8 cellular contexts compared by ENCODE assay signal in the genomic region with DNA sequence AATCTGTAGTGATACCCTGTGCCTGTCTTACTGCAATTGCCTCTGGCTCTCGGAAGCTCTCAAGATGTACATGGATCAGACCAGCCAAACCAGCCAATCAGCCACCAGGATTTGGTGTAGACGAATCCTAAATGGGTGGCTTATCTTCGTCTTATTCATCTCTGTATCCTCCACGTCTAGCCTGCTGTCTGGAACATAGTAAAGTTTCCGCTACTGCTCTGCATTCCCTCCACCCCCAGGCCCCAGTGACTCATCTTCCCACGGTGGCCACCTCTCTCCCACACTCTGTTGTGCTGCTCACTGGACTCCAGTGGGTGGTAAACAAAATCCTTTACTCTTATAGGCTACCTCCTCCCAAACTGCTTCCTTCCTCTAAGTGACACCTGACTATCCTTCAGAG. TPM values are rescaled to one million over a fixed set of nuclear protein-coding genes. Genes with fewer than 3 reads are reported as not detected.
DNase-seq lines count a peak whose midpoint lies in the region; ATAC-seq and TF ChIP-seq lines count a peak whose summit lies in the region.

No MANE protein-coding gene starts in this region.

- H3K9me3 ChIP-seq in ascending aorta (no peaks in the 10 kb centered on the region), stomach (no peaks in the 10 kb centered on the region)

- TF ChIP-seq POLR2A in stomach (IDR thresholded peaks at IDR 0.05), result no peak

- ATAC-seq in HG03442 (IDR thresholded peaks at IDR 0.05; ENCODE audit: unreplicated experiment), result no peak

- no peaks in the 10 kb centered on the region for H3K4me1 ChIP-seq in ascending aorta
- H3K4me1 ChIP-seq in stomach, result no peaks in the 10 kb centered on the region

- intact Hi-C loops in posterior cingulate gyrus (cut with DNase I) (no loop called here), ascending aorta (cut with DNase I) (no loop called here), stomach (cut with DNase I; ENCODE audit: low total_unique reads) (no loop called here)

- H3K36me3 ChIP-seq in ascending aorta, result no peaks in the 10 kb centered on the region
- H3K36me3 ChIP-seq in stomach, result peaks cover 0 to 14% (median 3%) of the 10 kb centered on the region in 4 donors

- no peaks in the 10 kb centered on the region for H3K27me3 ChIP-seq in ascending aorta
- no peaks in the 10 kb centered on the region for H3K27me3 ChIP-seq in stomach

- TF ChIP-seq CTCF in cardiac fibroblast (IDR thresholded peaks at IDR 0.05; ENCODE audit: low read depth, low read length) (no peak), ascending aorta (IDR thresholded peaks at IDR 0.05) (no peak), stomach (IDR thresholded peaks at IDR 0.05) (no peak)

- DNase-seq in ELR (ENCODE audit: low read depth) (peak; percentile 77), cardiac fibroblast (ENCODE audit: low read depth in 2 of 2) (peak; percentile 89 to 96), posterior cingulate gyrus (peak in 6 of 10 donors; percentile 13 to 88 (median 56)), ascending aorta (ENCODE audit: low spot score in 2 of 2) (no peak), stomach (no peak), NCI-H446 treated with DMSO at 0.1 percent for 48 hours (lab: John Stamatoyannopoulos, UW) (no peak)
- DNase-seq in activated CD4-positive, CD25-positive, alpha-beta regulatory T cell treated with anti-CD3 and anti-CD28 coated beads, Interleukin-2, amount 50 U/mL, for 16 hours (ENCODE audit: low read depth, low spot score), result peak; percentile 16

- no peak for TF ChIP-seq EP300 in stomach (IDR thresholded peaks at IDR 0.05)

- 57 to 75% (median 63%) methylated on average over 6 of the region's 6 CpGs for WGBS in stomach, 5 donors

- no peak overlapping the region for H3K27ac ChIP-seq in ascending aorta
- H3K27ac ChIP-seq in stomach, result peak overlapping the region in 1 of 5 donors; percentile 35

- H3K4me3 ChIP-seq in cardiac fibroblast (replicated peaks in 1 of 2; ENCODE audit: low read depth in 2 of 2, low read length in 2 of 2) (no peak overlapping the region), ascending aorta (no peak overlapping the region), stomach (no peak overlapping the region)

RNA-seq across cellular contexts. Expression of a gene that starts 37.8 kb away (rescaled TPM):
- total RNA-seq in ascending aorta (10.6 TPM), stomach (10 to 100 TPM; 14.3 to 35.3 (median 23.3) TPM)
- 1 to 10 TPM; 7.6 to 9.3 (median 8.2) TPM for polyA plus RNA-seq in stomach

RNA-seq across cellular contexts. Expression of a gene that starts 48.9 kb away (rescaled TPM):
- 2.8 TPM for total RNA-seq in ascending aorta
- total RNA-seq in stomach, result 1 to 10 TPM; 1.7 to 8.3 (median 7.1) TPM
- polyA plus RNA-seq in stomach, result 1 to 10 TPM; 2.4 to 4.9 (median 2.4) TPM

Comparison
In these comparisons a context has a peak if more than half of its experiments do, and no peak if none do; other contexts are left out.
1. DNase-seq: peak in ELR (single experiment), activated CD4-positive, CD25-positive, alpha-beta regulatory T cell treated with anti-CD3 and anti-CD28 coated beads, Interleukin-2, amount 50 U/mL, for 16 hours (single experiment), cardiac fibroblast (2 of 2) and posterior cingulate gyrus (6 of 10); none in ascending aorta (0 of 2), stomach (single experiment) and NCI-H446 treated with DMSO at 0.1 percent for 48 hours (single experiment).